ENCODE assay signal across 13 cellular contexts in genomic region chr9:112556497-112557085, GRCh38.
DNase-seq lines count a peak whose midpoint lies in the region; ATAC-seq and TF ChIP-seq lines count a peak whose summit lies in the region.
"Had no signal": no experiment of that assay in that cellular context is flagged by ENCODE, and none has a peak within 500 bp of the region (broad histone marks: within the 10 kb centered on the region; RNA-seq: fewer than 3 reads in every experiment).

No MANE protein-coding gene starts in this region.

- ATAC-seq in HG02588 (IDR thresholded peaks at IDR 0.05; ENCODE audit: unreplicated experiment) (no peak), GM18861 (IDR thresholded peaks at IDR 0.05; ENCODE audit: unreplicated experiment) (no peak), HG03280 (IDR thresholded peaks at IDR 0.05; ENCODE audit: unreplicated experiment) (no peak)

- TF ChIP-seq CTCF in Peyer's patch (IDR thresholded peaks at IDR 0.05), result no peak

- H3K4me3 ChIP-seq in Peyer's patch (peak overlapping the region in 1 of 4 donors; percentile 11), esophagus (ENCODE audit: low read depth in 1 of 2, low read length in 2 of 2) (no peak overlapping the region), mucosa of stomach (ENCODE audit: low read length) (peak overlapping the region; percentile 22)

- H3K27me3 ChIP-seq in Peyer's patch (no peaks in the 10 kb centered on the region), esophagus (ENCODE audit: control insufficient read depth in 1 of 2, insufficient read depth in 2 of 2, low read length in 2 of 2) (no peaks in the 10 kb centered on the region), mucosa of stomach (ENCODE audit: control insufficient read depth, insufficient read depth, low read length) (no peaks in the 10 kb centered on the region)
- H3K27me3 ChIP-seq: BE2C had no signal

- H3K4me1 ChIP-seq in Peyer's patch (no peaks in the 10 kb centered on the region), esophagus (ENCODE audit: control insufficient read depth in 2 of 2, insufficient read depth in 2 of 2, low read length in 1 of 2) (peaks cover 0 to 3% of the 10 kb centered on the region in 2 donors), mucosa of stomach (ENCODE audit: control insufficient read depth, insufficient read depth, low read length) (peaks cover 26% of the 10 kb centered on the region)
- H3K4me1 ChIP-seq: BE2C had no signal

- DNase-seq in EL (peak; percentile 90), Peyer's patch (no peak), amygdala (lab: John Stamatoyannopoulos, UW) (no peak)
- DNase-seq: activated CD8-positive, alpha-beta memory T cell treated with anti-CD3 and anti-CD28 coated beads for 24 hours; BE2C; effector CD8-positive, alpha-beta T cell; naive B cell; NCI-H1694 had no signal

- H3K36me3 ChIP-seq in Peyer's patch (no peaks in the 10 kb centered on the region), esophagus (ENCODE audit: control insufficient read depth in 2 of 2, insufficient read depth in 2 of 2, low read length in 1 of 2) (no peaks in the 10 kb centered on the region), mucosa of stomach (ENCODE audit: control insufficient read depth, insufficient read depth, low read length) (no peaks in the 10 kb centered on the region)
- H3K36me3 ChIP-seq: BE2C had no signal

- 74 to 75% methylated on average over 4 of the region's 4 CpGs for WGBS in esophagus, 2 donors

- H3K27ac ChIP-seq in Peyer's patch (peak overlapping the region in 3 of 4 donors; percentile 16 to 86 (median 57)), esophagus (ENCODE audit: low read depth in 2 of 2, low read length in 1 of 2) (peak overlapping the region; percentile 5 to 66)

- no peak for TF ChIP-seq POLR2A in Peyer's patch (IDR thresholded peaks at IDR 0.05)

- no peaks in the 10 kb centered on the region for H3K9me3 ChIP-seq in Peyer's patch
- H3K9me3 ChIP-seq in esophagus (ENCODE audit: control insufficient read depth in 2 of 2, insufficient read depth in 1 of 2, low read depth in 1 of 2, low read length in 1 of 2), result no peaks in the 10 kb centered on the region
- no peaks in the 10 kb centered on the region for H3K9me3 ChIP-seq in mucosa of stomach (ENCODE audit: control insufficient read depth, low read length)
- H3K9me3 ChIP-seq: BE2C had no signal

- H3K9ac ChIP-seq in mucosa of stomach (ENCODE audit: low read length), result no peak overlapping the region
